ENCODE assay signal across 1 cellular context in genomic region chr7:119482671-119483070, GRCh38.
TF ChIP-seq lines count a peak whose summit lies in the region.

No MANE protein-coding gene starts in this region.

TF ChIP-seq in HCT116, 20 proteins besides CTCF, POLR2A, EP300 and RAD21:
- no peak for TF ChIP-seq REST (IDR thresholded peaks at IDR 0.05; ENCODE audit: low read depth)
- no peak for TF ChIP-seq SIN3A (IDR thresholded peaks at IDR 0.05; ENCODE audit: low read depth)
- TF ChIP-seq ZNF274 (IDR thresholded peaks at IDR 0.05; ENCODE audit: low read depth, low read length), result no peak
- no peak for TF ChIP-seq ZBTB33 (IDR thresholded peaks at IDR 0.05; ENCODE audit: extremely low read depth, insufficient replicate concordance, low read length)
- no peak for TF ChIP-seq FOSL1 (IDR thresholded peaks at IDR 0.05; ENCODE audit: low read depth)
- no peak for TF ChIP-seq EZH2 (IDR thresholded peaks at IDR 0.05)
- no peak for TF ChIP-seq SRF (IDR thresholded peaks at IDR 0.05; ENCODE audit: low read depth)
- TF ChIP-seq ELF1 (IDR thresholded peaks at IDR 0.05; ENCODE audit: borderline replicate concordance, low read depth), result no peak
- TF ChIP-seq POLR2AphosphoS5 (IDR thresholded peaks at IDR 0.05; ENCODE audit: low read depth, low read length), result no peak
- TF ChIP-seq ZFX (IDR thresholded peaks at IDR 0.05), result no peak
- TF ChIP-seq SP1 (IDR thresholded peaks at IDR 0.05; ENCODE audit: low read depth), result no peak
- TF ChIP-seq TCF7L2 (IDR thresholded peaks at IDR 0.05; ENCODE audit: borderline replicate concordance, extremely low read depth, insufficient read depth, insufficient read length), result no peak
- no peak for TF ChIP-seq EGR1 (IDR thresholded peaks at IDR 0.05; ENCODE audit: low read depth)
- no peak for TF ChIP-seq YY1 (IDR thresholded peaks at IDR 0.05; ENCODE audit: extremely low read depth, insufficient replicate concordance, low read depth, low read length)
- no peak for TF ChIP-seq JUND (IDR thresholded peaks at IDR 0.05)
- TF ChIP-seq CEBPB (IDR thresholded peaks at IDR 0.05; ENCODE audit: low read depth), result no peak
- TF ChIP-seq, protein P1, sequence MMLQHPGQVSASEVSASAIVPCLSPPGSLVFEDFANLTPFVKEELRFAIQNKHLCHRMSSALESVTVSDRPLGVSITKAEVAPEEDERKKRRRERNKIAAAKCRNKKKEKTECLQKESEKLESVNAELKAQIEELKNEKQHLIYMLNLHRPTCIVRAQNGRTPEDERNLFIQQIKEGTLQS (IDR thresholded peaks at IDR 0.05), result no peak
- TF ChIP-seq EZH2phosphoT487 (IDR thresholded peaks at IDR 0.05; ENCODE audit: borderline replicate concordance), result no peak
- no peak for TF ChIP-seq CBX3 (IDR thresholded peaks at IDR 0.05; ENCODE audit: low read depth)
- TF ChIP-seq, protein P2, sequence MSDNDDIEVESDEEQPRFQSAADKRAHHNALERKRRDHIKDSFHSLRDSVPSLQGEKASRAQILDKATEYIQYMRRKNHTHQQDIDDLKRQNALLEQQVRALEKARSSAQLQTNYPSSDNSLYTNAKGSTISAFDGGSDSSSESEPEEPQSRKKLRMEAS (IDR thresholded peaks at IDR 0.05), result no peak
TF ChIP-seq in HCT116: peak in this region for 0.
